Comparison of ENCODE assay signal across 8 cellular contexts in genomic region chr2:97995026-97995733, GRCh38. TPM values are rescaled to one million over a fixed set of nuclear protein-coding genes. Genes with fewer than 3 reads are reported as not detected.
A peak's percentile ranks its signal among the peaks of the same experiment; 100 is the strongest.
DNase-seq lines count a peak whose midpoint lies in the region; ATAC-seq and TF ChIP-seq lines count a peak whose summit lies in the region.

No MANE protein-coding gene starts in this region.

- H3K4me3 ChIP-seq in coronary artery = peak overlapping the region; percentile 91

- TF ChIP-seq CTCF in coronary artery (IDR thresholded peaks at IDR 0.05) = no peak

- DNase-seq in NAMALWA (ENCODE audit: low spot score) (peak; percentile 92), coronary artery (ENCODE audit: low spot score) (no peak), lung microvascular endothelial cell (ENCODE audit: low read depth in 2 of 2) (peak; percentile 35 to 42), cerebellar nuclear complex (lab: John Stamatoyannopoulos, UW) (no peak)
- peak; percentile 28 for DNase-seq in activated CD4-positive, alpha-beta T cell treated with anti-CD3 and anti-CD28 coated beads for 1 hour
- DNase-seq in stimulated activated CD8-positive, alpha-beta memory T cell treated with anti-CD3 and anti-CD28 coated beads, Interleukin-15, amount 100 ng/mL, for 1 hour (ENCODE audit: low read depth) = peak; percentile 2

- peak overlapping the region; percentile 97 to 98 for H3K27ac ChIP-seq in coronary artery

- peak; percentile 44 for ATAC-seq in GM18498 (IDR thresholded peaks at IDR 0.05; ENCODE audit: unreplicated experiment)
- peak; percentile 32 for ATAC-seq in HG02571 (IDR thresholded peaks at IDR 0.05; ENCODE audit: unreplicated experiment)

RNA-seq across cellular contexts. Expression of gene TMEM131, which starts 0.6 kb away (rescaled TPM):
- 10.0 and 11.7 TPM in 2 replicates for total RNA-seq in lung microvascular endothelial cell

Comparison
In these comparisons a context has a peak if more than half of its experiments do, and no peak if none do; other contexts are left out.
1. DNase-seq: peak in NAMALWA (single experiment), activated CD4-positive, alpha-beta T cell treated with anti-CD3 and anti-CD28 coated beads for 1 hour (single experiment), lung microvascular endothelial cell (2 of 2) and stimulated activated CD8-positive, alpha-beta memory T cell treated with anti-CD3 and anti-CD28 coated beads, Interleukin-15, amount 100 ng/mL, for 1 hour (single experiment); none in coronary artery (single experiment) and cerebellar nuclear complex (0 of 2).